ENCODE assay signal across 8 cellular contexts in the genomic region with DNA sequence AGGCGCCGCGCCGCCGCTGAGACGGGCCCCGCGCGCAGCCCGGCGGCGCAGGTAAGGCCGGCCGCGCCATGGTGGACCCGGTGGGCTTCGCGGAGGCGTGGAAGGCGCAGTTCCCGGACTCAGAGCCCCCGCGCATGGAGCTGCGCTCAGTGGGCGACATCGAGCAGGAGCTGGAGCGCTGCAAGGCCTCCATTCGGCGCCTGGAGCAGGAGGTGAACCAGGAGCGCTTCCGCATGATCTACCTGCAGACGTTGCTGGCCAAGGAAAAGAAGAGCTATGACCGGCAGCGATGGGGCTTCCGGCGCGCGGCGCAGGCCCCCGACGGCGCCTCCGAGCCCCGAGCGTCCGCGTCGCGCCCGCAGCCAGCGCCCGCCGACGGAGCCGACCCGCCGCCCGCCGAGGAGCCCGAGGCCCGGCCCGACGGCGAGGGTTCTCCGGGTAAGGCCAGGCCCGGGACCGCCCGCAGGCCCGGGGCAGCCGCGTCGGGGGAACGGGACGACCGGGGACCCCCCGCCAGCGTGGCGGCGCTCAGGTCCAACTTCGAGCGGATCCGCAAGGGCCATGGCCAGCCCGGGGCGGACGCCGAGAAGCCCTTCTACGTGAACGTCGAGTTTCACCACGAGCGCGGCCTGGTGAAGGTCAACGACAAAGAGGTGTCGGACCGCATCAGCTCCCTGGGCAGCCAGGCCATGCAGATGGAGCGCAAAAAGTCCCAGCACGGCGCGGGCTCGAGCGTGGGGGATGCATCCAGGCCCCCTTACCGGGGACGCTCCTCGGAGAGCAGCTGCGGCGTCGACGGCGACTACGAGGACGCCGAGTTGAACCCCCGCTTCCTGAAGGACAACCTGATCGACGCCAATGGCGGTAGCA. TPM values are rescaled to one million over a fixed set of nuclear protein-coding genes. Genes with fewer than 3 reads are reported as not detected.
A peak's percentile ranks its signal among the peaks of the same experiment; 100 is the strongest.
DNase-seq lines count a peak whose midpoint lies in the region; ATAC-seq, FAIRE-seq and TF ChIP-seq lines count a peak whose summit lies in the region.

No MANE protein-coding gene starts in this region.

- H3K27ac ChIP-seq in SJSA1, result no peak overlapping the region
- peak overlapping the region in 52 of 59 donors; percentile 18 to 86 (median 68) for H3K27ac ChIP-seq in dorsolateral prefrontal cortex
- peak overlapping the region; percentile 74 for H3K27ac ChIP-seq in naive thymus-derived CD4-positive, alpha-beta T cell (ENCODE audit: low read depth, low read length)

- H3K9me3 ChIP-seq in SJSA1 (replicated peaks), result peaks cover 8% of the 10 kb centered on the region
- H3K9me3 ChIP-seq in naive thymus-derived CD4-positive, alpha-beta T cell (ENCODE audit: control insufficient read depth in 2 of 3, low read length in 3 of 3), result no peaks in the 10 kb centered on the region

- CTCF ChIA-PET in naive thymus-derived CD4-positive, alpha-beta T cell (lab: Charles Lee), result interaction anchor here (0.7 to 1.8 kb wide), 3 partner anchors 61 to 101 kb away, joined by 3 to 9 read pairs (median 5); no protein-coding TSS in a partner anchor

- H3K27me3 Mint-ChIP-seq in naive thymus-derived CD4-positive, alpha-beta T cell, result peaks cover 0 to 2% (median 0%) of the 10 kb centered on the region in 5 donors

- peak overlapping the region; percentile 90 to 96 (median 94) for H3K4me3 Mint-ChIP-seq in naive thymus-derived CD4-positive, alpha-beta T cell

- DNase-seq in GM19239 (ENCODE audit: insufficient read length, low spot score), result peak; percentile 55
- DNase-seq in SJSA1 (ENCODE audit: low read depth in 1 of 2, low spot score in 2 of 2), result no peak
- DNase-seq in dorsolateral prefrontal cortex, result no peak
- peak; percentile 19 to 50 (median 46) for DNase-seq in naive thymus-derived CD4-positive, alpha-beta T cell
- DNase-seq in RCC 7860 (ENCODE audit: low spot score), result no peak
- no peak for DNase-seq in AG08395 (ENCODE audit: low spot score)
- no peak for DNase-seq in globus pallidus (ENCODE audit: low spot score)

- ATAC-seq in naive thymus-derived CD4-positive, alpha-beta T cell, result peak; percentile 2
- ATAC-seq in GM19455 (IDR thresholded peaks at IDR 0.05; ENCODE audit: unreplicated experiment), result no peak

- intact Hi-C loops in dorsolateral prefrontal cortex (cut with DNase I), result loop anchor here in 1 of 2 donors (2.0 kb wide), 1 partner anchor 56 kb away; no protein-coding TSS in a partner anchor
- intact Hi-C loops in naive thymus-derived CD4-positive, alpha-beta T cell (cut with micrococcal nuclease), result loop anchor here (1.0 to 10.0 kb wide), 6 partner anchors 36 to 344 kb away; no protein-coding TSS in a partner anchor

- peaks cover 31% of the 10 kb centered on the region for H3K36me3 ChIP-seq in SJSA1
- H3K36me3 ChIP-seq in naive thymus-derived CD4-positive, alpha-beta T cell (ENCODE audit: control insufficient read depth in 2 of 3, insufficient read depth in 3 of 3, low read length in 3 of 3), result no peaks in the 10 kb centered on the region

- no peak for FAIRE-seq in GM19239 (lab: Jason Lieb, UNC)
- FAIRE-seq in RCC 7860 (lab: Jason Lieb, UNC), result no peak

- peak overlapping the region; percentile 76 for H3K4me3 ChIP-seq in SJSA1
- H3K4me3 ChIP-seq in dorsolateral prefrontal cortex, result peak overlapping the region; percentile 52 to 79 (median 69)
- H3K4me3 ChIP-seq in naive thymus-derived CD4-positive, alpha-beta T cell (ENCODE audit: low read length), result peak overlapping the region; percentile 61

- H3K27ac Mint-ChIP-seq in naive thymus-derived CD4-positive, alpha-beta T cell, result peak overlapping the region in 8 of 9 donors; percentile 82 to 95 (median 90)

- no peak for TF ChIP-seq CTCF in dorsolateral prefrontal cortex (IDR thresholded peaks at IDR 0.05 in 54 of 56, conservative IDR thresholded peaks at IDR 0.05 in 2 of 56; ENCODE audit: low read depth in 1 of 56, partially characterized antibody in 56 of 56)

- H3K27me3 ChIP-seq in SJSA1 (replicated peaks) (no peaks in the 10 kb centered on the region), dorsolateral prefrontal cortex (no peaks in the 10 kb centered on the region)
- no peaks in the 10 kb centered on the region for H3K27me3 ChIP-seq in naive thymus-derived CD4-positive, alpha-beta T cell (ENCODE audit: control insufficient read depth in 2 of 2, insufficient read depth in 2 of 2, low read length in 2 of 2)

- peaks cover 0 to 33% (median 13%) of the 10 kb centered on the region in 5 donors for H3K36me3 Mint-ChIP-seq in naive thymus-derived CD4-positive, alpha-beta T cell

- peaks cover 0 to 9% (median 0%) of the 10 kb centered on the region in 11 donors for H3K9me3 Mint-ChIP-seq in naive thymus-derived CD4-positive, alpha-beta T cell

- POLR2A ChIA-PET in naive thymus-derived CD4-positive, alpha-beta T cell (lab: Charles Lee), result interaction anchor here (0.6 to 2.9 kb wide), 7 partner anchors 27 to 101 kb away, joined by 3 to 15 read pairs (median 4); no protein-coding TSS in a partner anchor

- H3K4me1 ChIP-seq in SJSA1 (replicated peaks), result peaks cover 50% of the 10 kb centered on the region
- H3K4me1 ChIP-seq in naive thymus-derived CD4-positive, alpha-beta T cell (ENCODE audit: control insufficient read depth in 2 of 2, insufficient read depth in 2 of 2, low read length in 2 of 2), result peaks cover 37 to 45% of the 10 kb centered on the region in 2 donors

- peaks cover 54 to 68% (median 64%) of the 10 kb centered on the region in 7 donors for H3K4me1 Mint-ChIP-seq in naive thymus-derived CD4-positive, alpha-beta T cell

RNA-seq across cellular contexts. Expression of a gene that starts 0.8 kb away (rescaled TPM):
- 27.0 and 28.6 TPM in 2 replicates for total RNA-seq in SJSA1 (2014; rRNA removed; shearing (Covaris generic))
- 100 to 1,000 TPM in 90 of 120 experiments, 10 to 100 TPM in 30; 54.7 to 211 (median 113) TPM for total RNA-seq in dorsolateral prefrontal cortex
- 100 to 1,000 TPM in 1 of 5 experiments, 10 to 100 TPM in 4; 56.2 to 103 (median 94.3) TPM for total RNA-seq in naive thymus-derived CD4-positive, alpha-beta T cell
- 10 to 100 TPM in 1 of 2 donors, 1 to 10 TPM in 1; 6.1 to 19.1 TPM for polyA plus RNA-seq in naive thymus-derived CD4-positive, alpha-beta T cell

RNA-seq across cellular contexts. Expression of a gene that starts 35.9 kb away (rescaled TPM):
- total RNA-seq in SJSA1 (2014; rRNA removed; shearing (Covaris generic)), result 0.42 TPM in 1 of 2 replicates, not detected in the other
- 10 to 100 TPM in 101 of 120 experiments, 1 to 10 TPM in 19; 7.2 to 20.6 (median 12.3) TPM for total RNA-seq in dorsolateral prefrontal cortex
- 1 to 10 TPM in 1 of 5 experiments, under 1 TPM in 4; 0.10 to 1.2 (median 0.38) TPM for total RNA-seq in naive thymus-derived CD4-positive, alpha-beta T cell
- under 1 TPM; 0.40 to 0.54 TPM for polyA plus RNA-seq in naive thymus-derived CD4-positive, alpha-beta T cell

RNA-seq across cellular contexts. Expression of a gene that starts 39.3 kb away (rescaled TPM):
- total RNA-seq in SJSA1 (2014; rRNA removed; shearing (Covaris generic)), result not detected in 2 replicates
- 10 to 100 TPM in 84 of 120 experiments, 1 to 10 TPM in 36; 3.0 to 22.3 (median 11.9) TPM for total RNA-seq in dorsolateral prefrontal cortex
- 1 to 10 TPM in 1 of 5 experiments, under 1 TPM in 1, not detected in 3; 0.81 to 1.3 TPM for total RNA-seq in naive thymus-derived CD4-positive, alpha-beta T cell
- under 1 TPM in 1 of 2 donors, not detected in 1; 0.38 TPM for polyA plus RNA-seq in naive thymus-derived CD4-positive, alpha-beta T cell

Comparison
In these comparisons a context has a peak if more than half of its experiments do, and no peak if none do; other contexts are left out.
1. DNase-seq: peak in GM19239 (single experiment) and naive thymus-derived CD4-positive, alpha-beta T cell (9 of 9); none in SJSA1 (0 of 2), dorsolateral prefrontal cortex (0 of 10), RCC 7860 (single experiment), AG08395 (single experiment) and globus pallidus (single experiment).
2. Peak in every context shown above with its lines, with median percentiles within 50 percentile points of each other: H3K4me3 ChIP-seq.